8 cellular contexts compared by ENCODE assay signal in the genomic region with DNA sequence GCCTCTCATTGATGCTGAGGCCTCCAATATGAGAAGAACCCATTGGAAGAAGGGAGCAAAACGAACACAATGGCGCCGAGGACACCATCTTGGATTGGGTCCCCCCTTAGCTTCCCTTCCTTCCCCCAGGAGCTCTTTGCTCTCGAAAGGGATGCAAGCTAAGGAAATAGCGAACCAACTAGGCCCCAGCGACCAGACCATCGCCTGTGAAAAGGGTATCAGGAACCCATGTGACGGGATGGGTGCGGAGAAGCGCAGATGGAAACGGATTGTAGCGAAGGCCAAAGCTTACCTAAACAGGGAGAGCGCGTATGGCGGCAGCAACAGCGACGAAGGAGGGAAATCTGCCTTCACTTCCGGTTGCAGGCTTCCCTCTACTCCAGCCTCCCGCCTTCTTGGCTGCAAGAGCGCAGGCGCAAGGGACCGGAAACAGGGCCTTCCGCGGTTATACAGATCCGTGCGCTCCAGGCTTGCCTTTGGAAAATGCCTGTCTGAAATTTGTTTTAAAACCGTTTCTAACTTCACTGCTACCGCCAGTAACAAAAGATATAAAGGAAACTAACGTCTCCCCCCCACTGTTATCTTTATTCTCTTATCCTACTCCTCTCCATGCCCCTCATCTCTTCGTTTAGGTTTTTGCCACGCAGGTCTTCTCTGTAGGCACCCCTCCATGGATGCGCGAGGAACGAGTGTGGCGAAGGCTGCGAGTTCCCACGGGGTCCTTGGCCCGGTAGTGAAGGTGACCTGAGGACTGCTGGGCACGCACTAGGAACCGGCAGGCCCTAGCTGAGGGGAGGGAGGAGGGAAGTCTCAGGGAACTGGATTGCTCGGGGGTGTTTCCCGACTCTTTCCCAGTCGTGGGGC. TPM values are rescaled to one million over a fixed set of nuclear protein-coding genes. Genes with fewer than 3 reads are reported as not detected.
A peak's percentile ranks its signal among the peaks of the same experiment; 100 is the strongest.
DNase-seq lines count a peak whose midpoint lies in the region; ATAC-seq and TF ChIP-seq lines count a peak whose summit lies in the region.

Gene DDX39B (minus strand): TSS at position 346 of the 864 bp plus-strand sequence. CDS start 1,471 bp downstream, outside the sequence.

- peaks cover 26% of the 10 kb centered on the region for H3K36me3 ChIP-seq in IMR-90 (ENCODE audit: control insufficient read depth, insufficient read depth, low read length)

- dilution Hi-C loops in IMR-90 (cut with HindIII; ENCODE audit: low sequenced_read_pairs, unreplicated experiment) = no loop called here

- CTCF ChIA-PET in IMR-90 (lab: Yijun Ruan, JAX) = interaction anchor here (0.6 to 1.5 kb wide), 4 partner anchors 9 to 57 kb away, joined by 3 to 6 read pairs (median 3); no protein-coding TSS in a partner anchor

- in situ Hi-C loops in IMR-90 (cut with MboI; ENCODE audit: low sequenced_read_pairs) = loop anchor here (5.0 to 10.0 kb wide), 2 partner anchors 50 to 293 kb away; no protein-coding TSS in a partner anchor

- POLR2A ChIA-PET in IMR-90 (lab: Charles Lee; ENCODE audit: unreplicated experiment) = interaction anchor here (0.5 to 1.0 kb wide), 5 partner anchors 46 to 1427 kb away, joined by 3 to 8 read pairs (median 4); no protein-coding TSS in a partner anchor

- H3K18ac ChIP-seq in IMR-90 (ENCODE audit: low read depth, low read length) = peak within 1 kb of the TSS; percentile 69

- 0% methylated on average over 12 of the region's 43 CpGs; no CpG with 5 or more reads in 1 of the 2 experiments for WGBS in IMR-90 (ENCODE audit: extremely low coverage in 2 of 2, insufficient read length in 1 of 2), 2 experiments

- peak within 1 kb of the TSS; percentile 99 for H4K91ac ChIP-seq in IMR-90 (ENCODE audit: insufficient read depth, low read depth, low read length)

- peak within 1 kb of the TSS; percentile 99 for H3K23ac ChIP-seq in IMR-90 (ENCODE audit: low read depth, low read length)

- H2BK5ac ChIP-seq in IMR-90 (ENCODE audit: low read depth, low read length, poor library complexity, severe bottlenecking) = peak within 1 kb of the TSS; percentile 99

- peak within 1 kb of the TSS; percentile 67; the same call in 1 of the 3 replicates for H2BK15ac ChIP-seq in IMR-90 (ENCODE audit: low read depth, low read length)

- peaks cover 10% of the 10 kb centered on the region for H3K4me1 ChIP-seq in IMR-90 (ENCODE audit: control insufficient read depth, insufficient read depth, low read length)
- H3K4me1 ChIP-seq in mononuclear cell (ENCODE audit: insufficient read depth, low read length) = peaks cover 48% of the 10 kb centered on the region

- ATAC-seq in GM21526 (IDR thresholded peaks at IDR 0.05; ENCODE audit: low FRiP score, unreplicated experiment) (peak; percentile 43), IMR-90 (ENCODE audit: low read depth) (peak; percentile 83)

- H3K79me1 ChIP-seq in IMR-90 (ENCODE audit: low read depth in 1 of 2, low read length in 2 of 2) = peaks cover 10 to 54% of the 10 kb centered on the region in 2 experiments

- H3K27me3 ChIP-seq in IMR-90 (ENCODE audit: control insufficient read depth, insufficient read depth, low read length) = no peaks in the 10 kb centered on the region
- H3K27me3 ChIP-seq in mononuclear cell (ENCODE audit: insufficient read depth, low read length) = no peaks in the 10 kb centered on the region

- H4K20me1 ChIP-seq in IMR-90 (ENCODE audit: insufficient read depth, low read length) = peaks cover 49% of the 10 kb centered on the region

- peak within 1 kb of the TSS; percentile 99 for H3K56ac ChIP-seq in IMR-90 (ENCODE audit: extremely low read depth, insufficient read depth, low read length)

- DNase-seq in D341Med (ENCODE audit: low spot score) (peak; percentile 93), IMR-90 (peak; percentile 98), OCI-M2 (lab: John Stamatoyannopoulos, UW; ENCODE audit: unreplicated experiment) (peak; percentile 88), activated T-cell treated with anti-CD3 and anti-CD28 coated beads for 24 hours (ENCODE audit: low read depth) (peak; percentile 91), epidermal melanocyte (ENCODE audit: insufficient read length, low spot score) (peak; percentile 91)
- peak; percentile 85 to 90 for DNase-seq in stimulated activated CD8-positive, alpha-beta memory T cell treated with anti-CD3 and anti-CD28 coated beads, Interleukin-2, amount 100 ng/mL, for 48 hours (ENCODE audit: low read depth in 2 of 2)

- intact Hi-C loops in IMR-90 (cut with micrococcal nuclease) = loop anchor here (1.0 kb wide), 2 partner anchors 49 to 143 kb away; no protein-coding TSS in a partner anchor

- H3K14ac ChIP-seq in IMR-90 (replicated peaks; ENCODE audit: low read depth, low read length) = peak within 1 kb of the TSS; percentile 100

- peak within 1 kb of the TSS; percentile 83 for H3K27ac ChIP-seq in IMR-90 (ENCODE audit: insufficient read depth, low read length)

- peak within 1 kb of the TSS; percentile 96 for H3K4ac ChIP-seq in IMR-90 (ENCODE audit: low read depth, low read length)

- peak within 1 kb of the TSS; percentile 85 for H2BK120ac ChIP-seq in IMR-90 (ENCODE audit: low read depth, low read length)

- peak within 1 kb of the TSS; percentile 85 for H3K4me2 ChIP-seq in IMR-90 (ENCODE audit: low read depth, low read length)

- 0 out of 2 replicates have a peak, but pooled peaks cover 6% of the 10 kb centered on the region for H3K9me1 ChIP-seq in IMR-90 (ENCODE audit: insufficient read depth, low read length)

- H3K9ac ChIP-seq in IMR-90 (ENCODE audit: low read depth, low read length) = peak within 1 kb of the TSS; percentile 99

- H4K5ac ChIP-seq in IMR-90 (ENCODE audit: low read depth, low read length) = peak within 1 kb of the TSS; percentile 87

- peak within 1 kb of the TSS; percentile 98 for H2AK9ac ChIP-seq in IMR-90 (replicated peaks; ENCODE audit: low read depth, low read length, poor library complexity)

- BruUV-seq in IMR-90 (replicated peaks; lab: Mats Ljungman, UMichigan) = no TSS peak

- peak within 1 kb of the TSS; percentile 99 for H2AK5ac ChIP-seq in IMR-90 (ENCODE audit: low read depth, low read length)

- no peaks in the 10 kb centered on the region for H3K9me3 ChIP-seq in IMR-90 (ENCODE audit: control insufficient read depth, insufficient read depth, low read length)
- H3K9me3 ChIP-seq in mononuclear cell (ENCODE audit: low read depth, low read length) = no peaks in the 10 kb centered on the region

- TF ChIP-seq POLR2A in IMR-90 (IDR thresholded peaks at IDR 0.05; ENCODE audit: low read depth, low read length) = peak; percentile 98

- TF ChIP-seq CTCF in IMR-90 (conservative IDR thresholded peaks at IDR 0.05; ENCODE audit: low read depth, low read length) = no peak

- peak within 1 kb of the TSS; percentile 87 to 99 for H4K8ac ChIP-seq in IMR-90 (ENCODE audit: low read depth in 2 of 2, low read length in 2 of 2)

- H2BK20ac ChIP-seq in IMR-90 (ENCODE audit: low read depth, low read length) = peak within 1 kb of the TSS; percentile 77; the same call in 1 of the 2 replicates

- H3K4me3 ChIP-seq in IMR-90 (ENCODE audit: insufficient read depth, low read depth, low read length) (peak within 1 kb of the TSS; percentile 72), mononuclear cell (ENCODE audit: low read length) (peak within 1 kb of the TSS; percentile 75)

- TF ChIP-seq RAD21 in IMR-90 (IDR thresholded peaks at IDR 0.05; ENCODE audit: low read length) = 0 out of 2 replicates have a peak, but pooled peaks have one; percentile 13

- H2AFZ ChIP-seq in IMR-90 (replicated peaks; ENCODE audit: low read length, poor library complexity) = peak within 1 kb of the TSS; percentile 93

TF ChIP-seq in IMR-90, 13 proteins besides CTCF, POLR2A, EP300 and RAD21:
- TF ChIP-seq MAZ (IDR thresholded peaks at IDR 0.05; ENCODE audit: borderline replicate concordance, low read depth, low read length) = peak; percentile 54
- TF ChIP-seq RFX5 (IDR thresholded peaks at IDR 0.05; ENCODE audit: low read depth, low read length) = no peak
- TF ChIP-seq SMC3 (IDR thresholded peaks at IDR 0.05; ENCODE audit: low read depth, low read length) = no peak
- TF ChIP-seq FOS (IDR thresholded peaks at IDR 0.05; ENCODE audit: low read depth, low read length) = no peak
- peak; percentile 77 for TF ChIP-seq MXI1 (IDR thresholded peaks at IDR 0.05; ENCODE audit: borderline replicate concordance, low read depth, low read length)
- TF ChIP-seq MAFK (IDR thresholded peaks at IDR 0.05; ENCODE audit: low read depth, low read length) = no peak
- TF ChIP-seq RCOR1 (IDR thresholded peaks at IDR 0.05; ENCODE audit: insufficient replicate concordance, low read length) = peak; percentile 52
- TF ChIP-seq NFE2L2 (IDR thresholded peaks at IDR 0.05; ENCODE audit: low read depth, low read length) = no peak
- no peak for TF ChIP-seq CEBPB (IDR thresholded peaks at IDR 0.05; ENCODE audit: low read depth, low read length)
- TF ChIP-seq ELK1 (IDR thresholded peaks at IDR 0.05; ENCODE audit: borderline replicate concordance, low read depth, low read length) = no peak
- no peak for TF ChIP-seq CHD1 (IDR thresholded peaks at IDR 0.05; ENCODE audit: low read depth, low read length)
- TF ChIP-seq BHLHE40 (IDR thresholded peaks at IDR 0.05; ENCODE audit: low read depth, low read length) = peak; percentile 8; the same call in 1 of the 2 replicates
- TF ChIP-seq, protein P1, sequence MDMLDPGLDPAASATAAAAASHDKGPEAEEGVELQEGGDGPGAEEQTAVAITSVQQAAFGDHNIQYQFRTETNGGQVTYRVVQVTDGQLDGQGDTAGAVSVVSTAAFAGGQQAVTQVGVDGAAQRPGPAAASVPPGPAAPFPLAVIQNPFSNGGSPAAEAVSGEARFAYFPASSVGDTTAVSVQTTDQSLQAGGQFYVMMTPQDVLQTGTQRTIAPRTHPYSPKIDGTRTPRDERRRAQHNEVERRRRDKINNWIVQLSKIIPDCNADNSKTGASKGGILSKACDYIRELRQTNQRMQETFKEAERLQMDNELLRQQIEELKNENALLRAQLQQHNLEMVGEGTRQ (IDR thresholded peaks at IDR 0.05; ENCODE audit: low read depth, low read length) = no peak

RNA-seq across cellular contexts. Expression of gene DDX39B, which starts in this region (rescaled TPM):
- total RNA-seq in IMR-90 (2012; rRNA removed) = 640 and 796 TPM in 2 replicates
- 371 and 477 TPM in 2 replicates for polyA plus RNA-seq in IMR-90 (2012; rRNA removed)
- polyA plus RNA-seq in IMR-90 (2012; cell fraction: cytosol; rRNA removed) = 398 and 588 TPM in 2 replicates
- polyA plus RNA-seq in IMR-90 (2012; cell fraction: nucleus; rRNA removed; ENCODE audit: low replicate concordance) = 1,377 and 2,192 TPM in 2 replicates
- total RNA-seq in mononuclear cell = 183 TPM

Comparison
In these comparisons a context has a peak if more than half of its experiments do, and no peak if none do; other contexts are left out.
1. Peak in every context shown above with its lines: DNase-seq, ATAC-seq, H3K4me3 ChIP-seq and H3K27ac ChIP-seq.